12 cellular contexts compared by ENCODE assay signal in the genomic region with DNA sequence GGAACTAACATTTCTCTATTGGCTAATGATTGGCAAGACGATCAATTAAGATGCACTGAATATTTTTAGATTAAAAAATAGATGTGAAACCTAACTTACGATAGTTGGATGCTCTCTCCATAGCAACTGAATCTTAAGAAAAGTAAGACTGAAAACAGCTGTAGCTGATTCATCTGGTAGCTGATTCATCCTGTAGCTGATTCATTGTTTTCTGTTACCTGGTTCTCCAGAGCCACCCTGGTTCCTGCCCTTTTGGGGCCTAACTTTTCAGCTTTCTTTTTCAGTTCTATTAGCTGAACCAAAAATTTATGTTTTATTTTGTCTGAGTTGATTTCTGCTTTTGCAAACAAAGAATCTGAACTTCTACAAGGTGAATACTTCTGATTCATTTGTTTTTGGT. TPM values are rescaled to one million over a fixed set of nuclear protein-coding genes. Genes with fewer than 3 reads are reported as not detected.
DNase-seq lines count a peak whose midpoint lies in the region; ATAC-seq and TF ChIP-seq lines count a peak whose summit lies in the region.
"Had no signal": no experiment of that assay in that cellular context is flagged by ENCODE, and none has a peak within 500 bp of the region (broad histone marks: within the 10 kb centered on the region; RNA-seq: fewer than 3 reads in every experiment).

No MANE protein-coding gene starts in this region.

- no peak overlapping the region for H4K91ac ChIP-seq in neuronal stem cell (ENCODE audit: low read depth, low read length, poor library complexity)

- H2BK5ac ChIP-seq in neuronal stem cell (ENCODE audit: low read length) = no peak overlapping the region

- ATAC-seq in GM19468 (IDR thresholded peaks at IDR 0.05; ENCODE audit: extremely low read depth, unreplicated experiment) (peak; percentile 21), HG03521 (IDR thresholded peaks at IDR 0.05; ENCODE audit: unreplicated experiment) (peak; percentile 42), lower lobe of right lung (no peak)

- peak; percentile 12 for DNase-seq in GM04504 (ENCODE audit: low read depth)
- DNase-seq in fibroblast of lung (ENCODE audit: low read depth in 2 of 2) = peak; percentile 27 to 78
- no peak for DNase-seq in neuronal stem cell (ENCODE audit: low spot score)
- DNase-seq in foreskin melanocyte = no peak
- DNase-seq in lower lobe of right lung = no peak
- no peak for DNase-seq in occipital lobe (lab: John Stamatoyannopoulos, UW)
- DNase-seq: activated naive CD8-positive, alpha-beta T cell treated with anti-CD3 and anti-CD28 coated beads, Interleukin-2, amount 10 ng/mL, durations not matched to agents 7 days and 5 days; KG1; Right ventricle myocardium superior; uterus had no signal

- no peak overlapping the region for H3K9ac ChIP-seq in fibroblast of lung (ENCODE audit: insufficient read depth, low read length)
- H3K9ac ChIP-seq in neuronal stem cell (ENCODE audit: low read depth, low read length, poor library complexity) = no peak overlapping the region

- no peak overlapping the region for H2BK12ac ChIP-seq in neuronal stem cell (ENCODE audit: low read length)

- no peaks in the 10 kb centered on the region for H4K20me1 ChIP-seq in fibroblast of lung (ENCODE audit: control insufficient read depth, extremely low read depth, insufficient read depth, low read length)

- no peak overlapping the region for H2AFZ ChIP-seq in fibroblast of lung (ENCODE audit: low read length)
- H2AFZ ChIP-seq in neuronal stem cell (ENCODE audit: low read length) = no peak overlapping the region

- peaks cover 5% of the 10 kb centered on the region for H3K4me1 ChIP-seq in fibroblast of lung (ENCODE audit: control insufficient read depth, extremely low read depth, insufficient read depth, low read length)
- H3K4me1 ChIP-seq in neuronal stem cell (ENCODE audit: control insufficient read depth in 2 of 2, insufficient read depth in 1 of 2, low read depth in 1 of 2, low read length in 2 of 2) = peaks cover 0 to 2% of the 10 kb centered on the region in 2 donors
- peaks cover 8% of the 10 kb centered on the region for H3K4me1 ChIP-seq in lower lobe of right lung

- no peak overlapping the region for H3K4ac ChIP-seq in neuronal stem cell (ENCODE audit: low read length)

- H3K4me3 ChIP-seq in fibroblast of lung (replicated peaks in 1 of 4; ENCODE audit: control extremely low read depth in 1 of 4, insufficient read depth in 1 of 4, low read depth in 3 of 4, low read length in 4 of 4) (no peak overlapping the region), neuronal stem cell (ENCODE audit: low read length in 2 of 2) (no peak overlapping the region), lower lobe of right lung (no peak overlapping the region)
- H3K4me3 ChIP-seq: uterus had no signal

- no peaks in the 10 kb centered on the region for H3K36me3 ChIP-seq in fibroblast of lung (ENCODE audit: control insufficient read depth, insufficient read depth, low read length)
- H3K36me3 ChIP-seq in neuronal stem cell (replicated peaks in 1 of 2; ENCODE audit: control insufficient read depth in 2 of 2, insufficient read depth in 2 of 2, low read length in 2 of 2) = no peaks in the 10 kb centered on the region
- no peaks in the 10 kb centered on the region for H3K36me3 ChIP-seq in lower lobe of right lung
- H3K36me3 ChIP-seq: uterus had no signal

- H3K14ac ChIP-seq in neuronal stem cell (ENCODE audit: low read length) = no peak overlapping the region

- intact Hi-C loops in lower lobe of right lung (cut with DNase I) = loop anchor here (5.0 kb wide), 1 partner anchor 92 kb away; no protein-coding TSS in a partner anchor

- no peak overlapping the region for H4K8ac ChIP-seq in neuronal stem cell (ENCODE audit: low read depth, low read length)

- H3K18ac ChIP-seq in neuronal stem cell (ENCODE audit: low read length) = no peak overlapping the region

- no peak overlapping the region for H2BK120ac ChIP-seq in neuronal stem cell (ENCODE audit: low read depth, low read length)

- H3K79me2 ChIP-seq in fibroblast of lung (ENCODE audit: control insufficient read depth, insufficient read depth, low read length) = no peaks in the 10 kb centered on the region

- no peak overlapping the region for H3K4me2 ChIP-seq in fibroblast of lung (ENCODE audit: extremely low read depth, insufficient read depth, low read length)
- no peak overlapping the region for H3K4me2 ChIP-seq in neuronal stem cell (ENCODE audit: insufficient read depth, low read length, poor library complexity, severe bottlenecking)

- no peak for TF ChIP-seq CTCF in fibroblast of lung (conservative IDR thresholded peaks at IDR 0.05 in 1 of 2, IDR thresholded peaks at IDR 0.05 in 1 of 2; ENCODE audit: low read depth in 1 of 2, low read length in 2 of 2)
- no peak for TF ChIP-seq CTCF in lower lobe of right lung (IDR thresholded peaks at IDR 0.05)

- H3K27me3 ChIP-seq in fibroblast of lung (ENCODE audit: control insufficient read depth, insufficient read depth, low read length) (peaks cover 10% of the 10 kb centered on the region), neuronal stem cell (ENCODE audit: control insufficient read depth in 3 of 3, insufficient read depth in 3 of 3, low read depth in 1 of 3, low read length in 3 of 3) (peaks cover 0 to 27% (median 5%) of the 10 kb centered on the region in 3 experiments), lower lobe of right lung (ENCODE audit: low read depth) (peaks cover 11% of the 10 kb centered on the region)

- H2AK5ac ChIP-seq in neuronal stem cell (ENCODE audit: low read depth, low read length) = no peak overlapping the region

- H2BK15ac ChIP-seq in neuronal stem cell (ENCODE audit: low read length) = no peak overlapping the region

- WGBS in neuronal stem cell (ENCODE audit: extremely low coverage in 2 of 2, insufficient read length in 2 of 2, insufficient replicate concordance in 1 of 2), 2 donors = no CpG with 5 or more reads among the region's 2 CpGs

- H3K27ac ChIP-seq in fibroblast of lung (ENCODE audit: insufficient read depth, low read length) (no peak overlapping the region), neuronal stem cell (replicated peaks; ENCODE audit: low read length) (no peak overlapping the region), lower lobe of right lung (no peak overlapping the region)
- H3K27ac ChIP-seq: uterus had no signal

- H3K23ac ChIP-seq in neuronal stem cell (ENCODE audit: low read depth, low read length, poor library complexity) = no peak overlapping the region

- no peaks in the 10 kb centered on the region for H3K9me3 ChIP-seq in fibroblast of lung (ENCODE audit: control insufficient read depth, insufficient read depth, low read depth, low read length)
- H3K9me3 ChIP-seq in neuronal stem cell (replicated peaks in 1 of 2; ENCODE audit: control insufficient read depth in 2 of 2, insufficient read depth in 1 of 2, low read depth in 1 of 2, low read length in 2 of 2) = no peaks in the 10 kb centered on the region
- H3K9me3 ChIP-seq in lower lobe of right lung = no peaks in the 10 kb centered on the region
- H3K9me3 ChIP-seq: uterus had no signal

- no peaks in the 10 kb centered on the region for H3K79me1 ChIP-seq in neuronal stem cell (ENCODE audit: low read depth, low read length)

RNA-seq across cellular contexts. Expression of gene SPR, which starts 22.7 kb away (rescaled TPM):
- total RNA-seq in fibroblast of lung = 23.3 and 25.9 TPM in 2 replicates
- polyA plus RNA-seq in fibroblast of lung = 9.4 and 14.3 TPM in 2 replicates
- 13.6 and 21.1 TPM in 2 replicates for polyA plus RNA-seq in fibroblast of lung (2012)
- 12.0 and 12.3 TPM in 2 replicates for polyA minus RNA-seq in fibroblast of lung (ENCODE audit: low replicate concordance)
- 3.7 TPM for polyA plus RNA-seq in neuronal stem cell (2013, experiment 1 of 2)
- 4.0 TPM for polyA plus RNA-seq in neuronal stem cell (2013, experiment 2 of 2)
- total RNA-seq in lower lobe of right lung = 46.2 TPM
- total RNA-seq in occipital lobe = 1.2 TPM

RNA-seq across cellular contexts. Expression of gene EXOC6B, which starts 38.7 kb away (rescaled TPM):
- 25.9 and 36.5 TPM in 2 replicates for total RNA-seq in fibroblast of lung
- polyA plus RNA-seq in fibroblast of lung = 24.9 and 26.3 TPM in 2 replicates
- polyA plus RNA-seq in fibroblast of lung (2012) = 17.4 and 18.0 TPM in 2 replicates
- 37.0 and 56.5 TPM in 2 replicates for polyA minus RNA-seq in fibroblast of lung (ENCODE audit: low replicate concordance)
- polyA plus RNA-seq in neuronal stem cell (2013, experiment 1 of 2) = 20.0 TPM
- polyA plus RNA-seq in neuronal stem cell (2013, experiment 2 of 2) = 19.1 TPM
- total RNA-seq in lower lobe of right lung = 33.0 TPM
- 190 TPM for total RNA-seq in occipital lobe

RNA-seq across cellular contexts. Expression of gene EMX1, which starts 52.8 kb away (rescaled TPM):
- not detected in 2 replicates for total RNA-seq in fibroblast of lung
- not detected in 2 replicates for polyA plus RNA-seq in fibroblast of lung
- polyA plus RNA-seq in fibroblast of lung (2012) = not detected in 2 replicates
- polyA minus RNA-seq in fibroblast of lung (ENCODE audit: low replicate concordance) = not detected in 2 replicates
- 29.5 TPM for polyA plus RNA-seq in neuronal stem cell (2013, experiment 1 of 2)
- 28.8 TPM for polyA plus RNA-seq in neuronal stem cell (2013, experiment 2 of 2)
- total RNA-seq in lower lobe of right lung = not detected
- 21.1 TPM for total RNA-seq in occipital lobe
- total RNA-seq: activated naive CD8-positive, alpha-beta T cell treated with anti-CD3 and anti-CD28 coated beads, Interleukin-2, amount 10 ng/mL, durations not matched to agents 7 days and 5 days; Right ventricle myocardium superior had no signal

Comparison
In these comparisons a context has a peak if more than half of its experiments do, and no peak if none do; other contexts are left out.
1. DNase-seq: peak in GM04504 (single experiment) and fibroblast of lung (2 of 2); none in neuronal stem cell (single experiment), foreskin melanocyte (single experiment), lower lobe of right lung (single experiment) and occipital lobe (single experiment).
2. ATAC-seq: peak in GM19468 (single experiment) and HG03521 (single experiment); none in lower lobe of right lung (0 of 2).
3. RNA of gene SPR, which starts 22.7 kb away (total RNA-seq): 46.2 TPM in lower lobe of right lung (single experiment) and 23.3 to 25.9 TPM in fibroblast of lung; 1.2 TPM in occipital lobe (single experiment); every median in the first group is over 10 times any median in the second.
4. RNA of gene EMX1, which starts 52.8 kb away (total RNA-seq): 21.1 TPM in occipital lobe (single experiment); not detected in lower lobe of right lung (single experiment) and not detected in fibroblast of lung; every median in the first group is over 10 times any median in the second.